ENCODE assay signal across 8 cellular contexts in the genomic region with DNA sequence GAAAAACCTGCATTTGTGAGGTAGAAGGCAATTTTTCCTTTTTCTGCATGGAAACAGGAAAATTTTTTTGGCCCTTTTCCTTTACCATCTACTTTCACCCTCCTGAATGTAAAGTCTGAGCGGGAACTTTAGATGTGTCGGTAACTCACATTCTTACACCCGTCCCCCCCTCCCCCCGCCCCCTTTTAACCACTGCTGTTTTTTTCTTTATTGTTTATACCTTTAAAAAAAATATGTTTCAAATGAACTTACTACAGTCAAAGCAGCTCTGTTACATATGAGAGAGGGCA. TPM values are rescaled to one million over a fixed set of nuclear protein-coding genes. Genes with fewer than 3 reads are reported as not detected.
A peak's percentile ranks its signal among the peaks of the same experiment; 100 is the strongest.
DNase-seq lines count a peak whose midpoint lies in the region; ATAC-seq and TF ChIP-seq lines count a peak whose summit lies in the region.

No MANE protein-coding gene starts in this region.

- CTCF ChIA-PET in BJ (lab: Yijun Ruan, JAX) = interaction anchor here (1.0 to 4.4 kb wide), 4 partner anchors 38 to 355 kb away, joined by 3 to 31 read pairs (median 6); no protein-coding TSS in a partner anchor

- ATAC-seq in GM19395 (IDR thresholded peaks at IDR 0.05; ENCODE audit: unreplicated experiment) (no peak), HG02571 (IDR thresholded peaks at IDR 0.05; ENCODE audit: unreplicated experiment) (no peak), GM19467 (IDR thresholded peaks at IDR 0.05; ENCODE audit: unreplicated experiment) (no peak)

- H3K9ac ChIP-seq in duodenal mucosa (ENCODE audit: low read depth in 1 of 2, low read length in 2 of 2) (peak overlapping the region; percentile 66 to 67), neural cell (ENCODE audit: low read length) (peak overlapping the region; percentile 26)

- no peak overlapping the region for H2AFZ ChIP-seq in neural cell (ENCODE audit: low read depth, low read length)

- TF ChIP-seq CTCF in BJ (IDR thresholded peaks at IDR 0.05; ENCODE audit: insufficient read depth, low read depth, low read length) = no peak
- no peak for TF ChIP-seq CTCF in neural cell (IDR thresholded peaks at IDR 0.05; ENCODE audit: poor library complexity, severe bottlenecking)

- H3K4me3 ChIP-seq in BJ (ENCODE audit: low read depth, low read length) = peak overlapping the region; percentile 56
- H3K4me3 ChIP-seq in Jurkat, Clone E6-1 (ENCODE audit: low read length) = peak overlapping the region; percentile 70
- H3K4me3 ChIP-seq in duodenal mucosa (ENCODE audit: low read depth in 1 of 2, low read length in 2 of 2) = peak overlapping the region; percentile 89 to 94
- H3K4me3 ChIP-seq in neural cell (ENCODE audit: low read length) = peak overlapping the region; percentile 78

- no peaks in the 10 kb centered on the region for H3K36me3 ChIP-seq in BJ (ENCODE audit: control insufficient read depth, insufficient read depth, low read length)
- H3K36me3 ChIP-seq in duodenal mucosa (ENCODE audit: control insufficient read depth in 1 of 2, insufficient read depth in 2 of 2, low read length in 2 of 2) = peaks cover 0 to 8% of the 10 kb centered on the region in 2 donors
- H3K36me3 ChIP-seq in neural cell (ENCODE audit: insufficient read depth, low read length) = no peaks in the 10 kb centered on the region

- H3K27me3 ChIP-seq in BJ (ENCODE audit: control insufficient read depth, insufficient read depth, low read length) (peaks cover 1% of the 10 kb centered on the region; the same call in 1 of the 2 replicates), duodenal mucosa (ENCODE audit: control insufficient read depth in 1 of 2, insufficient read depth in 2 of 2, low read length in 2 of 2) (peaks cover 0 to 3% of the 10 kb centered on the region in 2 donors), neural cell (ENCODE audit: insufficient read depth, low read depth, low read length) (peaks cover 73% of the 10 kb centered on the region)

- H4K20me1 ChIP-seq in neural cell (ENCODE audit: insufficient read depth) = no peaks in the 10 kb centered on the region

- H3K9me3 ChIP-seq in duodenal mucosa (ENCODE audit: control insufficient read depth in 1 of 2, low read length in 2 of 2) = no peaks in the 10 kb centered on the region
- no peaks in the 10 kb centered on the region for H3K9me3 ChIP-seq in neural cell (ENCODE audit: low read length)

- H3K4me1 ChIP-seq in duodenal mucosa (ENCODE audit: control insufficient read depth in 1 of 2, insufficient read depth in 2 of 2, low read length in 2 of 2) = peaks cover 46 to 59% of the 10 kb centered on the region in 2 donors

- H3K9me2 ChIP-seq in neural cell (ENCODE audit: insufficient read depth, low read length) = no peaks in the 10 kb centered on the region

- DNase-seq in BJ (ENCODE audit: low read depth) (no peak), NCI-H1048 (lab: John Stamatoyannopoulos, UW) (no peak)
- no peak for DNase-seq in Jurkat, Clone E6-1 (ENCODE audit: low read depth, low spot score)

- TF ChIP-seq EP300 in neural cell (conservative IDR thresholded peaks at IDR 0.05; ENCODE audit: poor library complexity, severe bottlenecking) = no peak

- TF ChIP-seq RAD21 in neural cell (conservative IDR thresholded peaks at IDR 0.05) = no peak

- POLR2A ChIA-PET in BJ (lab: Charles Lee) = no interaction called here

- H3K79me2 ChIP-seq in neural cell (replicated peaks; ENCODE audit: insufficient read depth, low read length) = peaks cover 13% of the 10 kb centered on the region

- peak overlapping the region; percentile 71 for H3K27ac ChIP-seq in duodenal mucosa (ENCODE audit: low read depth, low read length)
- H3K27ac ChIP-seq in neural cell (ENCODE audit: low read length) = no peak overlapping the region

- peaks cover 4% of the 10 kb centered on the region for H3F3A ChIP-seq in neural cell (ENCODE audit: insufficient read depth, low read length, poor library complexity, severe bottlenecking)

- H3K4me2 ChIP-seq in neural cell (ENCODE audit: low read length) = peak overlapping the region; percentile 75

TF ChIP-seq in neural cell, 6 proteins besides CTCF, POLR2A, EP300 and RAD21:
- no peak for TF ChIP-seq EZH2 (IDR thresholded peaks at IDR 0.05; ENCODE audit: borderline replicate concordance, insufficient read depth, low read length, poor library complexity, severe bottlenecking)
- TF ChIP-seq, protein P1, sequence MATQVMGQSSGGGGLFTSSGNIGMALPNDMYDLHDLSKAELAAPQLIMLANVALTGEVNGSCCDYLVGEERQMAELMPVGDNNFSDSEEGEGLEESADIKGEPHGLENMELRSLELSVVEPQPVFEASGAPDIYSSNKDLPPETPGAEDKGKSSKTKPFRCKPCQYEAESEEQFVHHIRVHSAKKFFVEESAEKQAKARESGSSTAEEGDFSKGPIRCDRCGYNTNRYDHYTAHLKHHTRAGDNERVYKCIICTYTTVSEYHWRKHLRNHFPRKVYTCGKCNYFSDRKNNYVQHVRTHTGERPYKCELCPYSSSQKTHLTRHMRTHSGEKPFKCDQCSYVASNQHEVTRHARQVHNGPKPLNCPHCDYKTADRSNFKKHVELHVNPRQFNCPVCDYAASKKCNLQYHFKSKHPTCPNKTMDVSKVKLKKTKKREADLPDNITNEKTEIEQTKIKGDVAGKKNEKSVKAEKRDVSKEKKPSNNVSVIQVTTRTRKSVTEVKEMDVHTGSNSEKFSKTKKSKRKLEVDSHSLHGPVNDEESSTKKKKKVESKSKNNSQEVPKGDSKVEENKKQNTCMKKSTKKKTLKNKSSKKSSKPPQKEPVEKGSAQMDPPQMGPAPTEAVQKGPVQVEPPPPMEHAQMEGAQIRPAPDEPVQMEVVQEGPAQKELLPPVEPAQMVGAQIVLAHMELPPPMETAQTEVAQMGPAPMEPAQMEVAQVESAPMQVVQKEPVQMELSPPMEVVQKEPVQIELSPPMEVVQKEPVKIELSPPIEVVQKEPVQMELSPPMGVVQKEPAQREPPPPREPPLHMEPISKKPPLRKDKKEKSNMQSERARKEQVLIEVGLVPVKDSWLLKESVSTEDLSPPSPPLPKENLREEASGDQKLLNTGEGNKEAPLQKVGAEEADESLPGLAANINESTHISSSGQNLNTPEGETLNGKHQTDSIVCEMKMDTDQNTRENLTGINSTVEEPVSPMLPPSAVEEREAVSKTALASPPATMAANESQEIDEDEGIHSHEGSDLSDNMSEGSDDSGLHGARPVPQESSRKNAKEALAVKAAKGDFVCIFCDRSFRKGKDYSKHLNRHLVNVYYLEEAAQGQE (IDR thresholded peaks at IDR 0.05; ENCODE audit: borderline replicate concordance) = no peak
- TF ChIP-seq MXI1 (conservative IDR thresholded peaks at IDR 0.05; ENCODE audit: poor library complexity, severe bottlenecking) = no peak
- TF ChIP-seq POLR2AphosphoS5 (IDR thresholded peaks at IDR 0.05) = no peak
- no peak for TF ChIP-seq SMC3 (conservative IDR thresholded peaks at IDR 0.05; ENCODE audit: poor library complexity)
- TF ChIP-seq TAF1 (IDR thresholded peaks at IDR 0.05; ENCODE audit: low read depth) = no peak

RNA-seq across cellular contexts. Expression of a gene that starts 0.5 kb away (rescaled TPM):
- polyA plus RNA-seq in BJ (2011; rRNA removed) = 11.0 and 16.2 TPM in 2 replicates
- polyA minus RNA-seq in BJ (2011; rRNA and poly(A)+ RNA removed) = 15.2 and 16.9 TPM in 2 replicates
- 10.8 TPM for polyA plus RNA-seq in Jurkat, Clone E6-1 (2012; ENCODE audit: insufficient read depth, insufficient read length)
- 0.25 TPM in 1 of 2 replicates, not detected in the other for polyA plus RNA-seq in neural cell
- 0.93 TPM in 1 of 2 replicates, not detected in the other for polyA minus RNA-seq in neural cell
